Comparison of ENCODE assay signal across 20 cellular contexts in genomic region chr18:79434611-79435010, GRCh38. TPM values are rescaled to one million over a fixed set of nuclear protein-coding genes. Genes with fewer than 3 reads are reported as not detected.
DNase-seq lines count a peak whose midpoint lies in the region; ATAC-seq and TF ChIP-seq lines count a peak whose summit lies in the region.
"Had no signal": no experiment of that assay in that cellular context is flagged by ENCODE, and none has a peak within 500 bp of the region (broad histone marks: within the 10 kb centered on the region; RNA-seq: fewer than 3 reads in every experiment).

No MANE protein-coding gene starts in this region.

- DNase-seq in CD4-positive, CD25-positive, alpha-beta regulatory T cell: no peak
- DNase-seq in DMS79 treated with DMSO at 0.1 percent for 48 hours (lab: John Stamatoyannopoulos, UW): peak; percentile 57
- DNase-seq in NCI-H524 (lab: John Stamatoyannopoulos, UW): peak; percentile 17 to 60
- peak; percentile 33 for DNase-seq in astrocyte of the hippocampus (ENCODE audit: low read depth, low spot score)
- no peak for DNase-seq in cerebellar cortex (ENCODE audit: low spot score)
- DNase-seq in activated CD8-positive, alpha-beta T cell treated with anti-CD3 and anti-CD28 coated beads for 36 hours: no peak
- DNase-seq in left lung: no peak
- DNase-seq: Calu3; erythroblast; mesenchymal stem cell; NCI-H510A; posterior cingulate gyrus; stimulated activated CD4-positive, alpha-beta T cell treated with anti-CD3 and anti-CD28 coated beads, Interleukin-4, amount 100 ng/mL, for 1 hour had no signal

- TF ChIP-seq CTCF in activated CD8-positive, alpha-beta T cell treated with anti-CD3 and anti-CD28 coated beads for 36 hours (IDR thresholded peaks at IDR 0.05): no peak
- no peak for TF ChIP-seq CTCF in left lung (IDR thresholded peaks at IDR 0.05)

- H3K4me3 ChIP-seq in CD4-positive, CD25-positive, alpha-beta regulatory T cell (ENCODE audit: low read depth, low read length): no peak overlapping the region
- H3K4me3 ChIP-seq in left lung: no peak overlapping the region
- H3K4me3 ChIP-seq: SK-N-MC, suprapubic skin had no signal

- CTCF ChIA-PET in activated CD8-positive, alpha-beta T cell treated with anti-CD3 and anti-CD28 coated beads for 36 hours (lab: Charles Lee): interaction anchor here (1.2 kb wide), 1 partner anchor 96 kb away, joined by 3 read pairs; no protein-coding TSS in a partner anchor

- peak overlapping the region in 2 of 3 donors; percentile 59 to 82 for H3K27ac Mint-ChIP-seq in CD4-positive, CD25-positive, alpha-beta regulatory T cell
- no peak overlapping the region for H3K27ac Mint-ChIP-seq in activated CD8-positive, alpha-beta T cell treated with anti-CD3 and anti-CD28 coated beads for 36 hours
- H3K27ac Mint-ChIP-seq: natural killer cell treated with Interleukin-12 subunit alpha and Interleukin-12 subunit beta and Interleukin-15 and Interleukin-18, amount 100 ng/mL, for 72 hours had no signal

- H3K4me3 Mint-ChIP-seq in CD4-positive, CD25-positive, alpha-beta regulatory T cell: peak overlapping the region in 2 of 4 donors; percentile 21 to 55
- no peak overlapping the region for H3K4me3 Mint-ChIP-seq in activated CD8-positive, alpha-beta T cell treated with anti-CD3 and anti-CD28 coated beads for 36 hours
- H3K4me3 Mint-ChIP-seq: activated naive CD4-positive, alpha-beta T cell treated with anti-CD3 and anti-CD28 coated beads, Interleukin-2, amount 50 U/mL, for 24 hours; natural killer cell treated with Interleukin-12 subunit alpha and Interleukin-12 subunit beta and Interleukin-15 and Interleukin-18, amount 100 ng/mL, for 72 hours had no signal

- H3K36me3 ChIP-seq in CD4-positive, CD25-positive, alpha-beta regulatory T cell (ENCODE audit: control insufficient read depth, insufficient read depth, low read length): peaks cover 35% of the 10 kb centered on the region
- peaks cover 0 to 33% of the 10 kb centered on the region in 2 donors for H3K36me3 ChIP-seq in left lung

- H3K9me3 Mint-ChIP-seq in CD4-positive, CD25-positive, alpha-beta regulatory T cell: no peaks in the 10 kb centered on the region
- H3K9me3 Mint-ChIP-seq in activated CD8-positive, alpha-beta T cell treated with anti-CD3 and anti-CD28 coated beads for 36 hours: no peaks in the 10 kb centered on the region
- H3K9me3 Mint-ChIP-seq: activated naive CD4-positive, alpha-beta T cell treated with anti-CD3 and anti-CD28 coated beads, Interleukin-2, amount 50 U/mL, for 24 hours; natural killer cell treated with Interleukin-12 subunit alpha and Interleukin-12 subunit beta and Interleukin-15 and Interleukin-18, amount 100 ng/mL, for 72 hours had no signal

- H3K36me3 Mint-ChIP-seq in CD4-positive, CD25-positive, alpha-beta regulatory T cell: peaks cover 8% of the 10 kb centered on the region
- peaks cover 49% of the 10 kb centered on the region for H3K36me3 Mint-ChIP-seq in activated CD8-positive, alpha-beta T cell treated with anti-CD3 and anti-CD28 coated beads for 36 hours (ENCODE audit: low read depth)
- H3K36me3 Mint-ChIP-seq: natural killer cell treated with Interleukin-12 subunit alpha and Interleukin-12 subunit beta and Interleukin-15 and Interleukin-18, amount 100 ng/mL, for 72 hours had no signal

- intact Hi-C loops in activated CD8-positive, alpha-beta T cell treated with anti-CD3 and anti-CD28 coated beads for 36 hours (cut with micrococcal nuclease): loop anchor here (5.0 kb wide), 1 partner anchor 32 kb away; no protein-coding TSS in a partner anchor
- intact Hi-C loops in left lung (cut with DNase I): no loop called here

- peaks cover 0 to 53% (median 14%) of the 10 kb centered on the region in 4 donors for H3K4me1 Mint-ChIP-seq in CD4-positive, CD25-positive, alpha-beta regulatory T cell
- H3K4me1 Mint-ChIP-seq in activated CD8-positive, alpha-beta T cell treated with anti-CD3 and anti-CD28 coated beads for 36 hours (ENCODE audit: low read depth): peaks cover 48% of the 10 kb centered on the region

- H3K27me3 Mint-ChIP-seq in CD4-positive, CD25-positive, alpha-beta regulatory T cell: no peaks in the 10 kb centered on the region
- H3K27me3 Mint-ChIP-seq in activated CD8-positive, alpha-beta T cell treated with anti-CD3 and anti-CD28 coated beads for 36 hours: no peaks in the 10 kb centered on the region
- H3K27me3 Mint-ChIP-seq: activated naive CD4-positive, alpha-beta T cell treated with anti-CD3 and anti-CD28 coated beads, Interleukin-2, amount 50 U/mL, for 24 hours; natural killer cell treated with Interleukin-12 subunit alpha and Interleukin-12 subunit beta and Interleukin-15 and Interleukin-18, amount 100 ng/mL, for 72 hours had no signal

- H3K9me3 ChIP-seq in CD4-positive, CD25-positive, alpha-beta regulatory T cell (ENCODE audit: control insufficient read depth in 2 of 2, low read length in 2 of 2): no peaks in the 10 kb centered on the region
- no peaks in the 10 kb centered on the region for H3K9me3 ChIP-seq in left lung
- H3K9me3 ChIP-seq: suprapubic skin had no signal

- no peaks in the 10 kb centered on the region for H3K27me3 ChIP-seq in CD4-positive, CD25-positive, alpha-beta regulatory T cell (ENCODE audit: control insufficient read depth, insufficient read depth, low read length)
- no peaks in the 10 kb centered on the region for H3K27me3 ChIP-seq in left lung
- H3K27me3 ChIP-seq: suprapubic skin had no signal

- POLR2A ChIA-PET in activated CD8-positive, alpha-beta T cell treated with anti-CD3 and anti-CD28 coated beads for 36 hours (lab: Charles Lee): interaction anchor here (1.0 to 2.3 kb wide), 3 partner anchors 13 to 89 kb away, joined by 3 to 10 read pairs (median 9); partner anchors contain the start of gene NFATC1

- no peak for ATAC-seq in CD4-positive, CD25-positive, alpha-beta regulatory T cell (ENCODE audit: low read depth in 2 of 2)
- ATAC-seq in HG03439 (IDR thresholded peaks at IDR 0.05; ENCODE audit: unreplicated experiment) (no peak), left lung (no peak)
- ATAC-seq in activated CD8-positive, alpha-beta T cell treated with anti-CD3 and anti-CD28 coated beads for 36 hours: no peak
- ATAC-seq: natural killer cell treated with Interleukin-12 subunit alpha and Interleukin-12 subunit beta and Interleukin-15 and Interleukin-18, amount 100 ng/mL, for 72 hours; Panc1 had no signal

- H3K4me1 ChIP-seq in CD4-positive, CD25-positive, alpha-beta regulatory T cell (ENCODE audit: control insufficient read depth, insufficient read depth, low read length, poor library complexity, severe bottlenecking): peaks cover 17% of the 10 kb centered on the region
- H3K4me1 ChIP-seq in left lung: no peaks in the 10 kb centered on the region

- H3K27ac ChIP-seq in CD4-positive, CD25-positive, alpha-beta regulatory T cell (ENCODE audit: insufficient read depth, low read length, poor library complexity, severe bottlenecking): no peak overlapping the region
- no peak overlapping the region for H3K27ac ChIP-seq in left lung
- H3K27ac ChIP-seq: SK-N-MC, suprapubic skin had no signal

RNA-seq across cellular contexts. Expression of gene NFATC1, which starts 38.9 kb away (rescaled TPM):
- total RNA-seq in CD4-positive, CD25-positive, alpha-beta regulatory T cell: 64.7 TPM
- 10 to 100 TPM; 13.1 to 23.8 (median 19.2) TPM for polyA plus RNA-seq in CD4-positive, CD25-positive, alpha-beta regulatory T cell
- total RNA-seq in activated CD8-positive, alpha-beta T cell treated with anti-CD3 and anti-CD28 coated beads for 36 hours: 10 to 100 TPM; 97.2 to 98.3 TPM
- total RNA-seq in left lung: 10 to 100 TPM; 16.0 to 17.1 TPM
- total RNA-seq: HT-29 had no signal

Comparison
In these comparisons a context has a peak if more than half of its experiments do, and no peak if none do; other contexts are left out.
1. DNase-seq: peak in DMS79 treated with DMSO at 0.1 percent for 48 hours (single experiment), NCI-H524 (2 of 2) and astrocyte of the hippocampus (single experiment); none in CD4-positive, CD25-positive, alpha-beta regulatory T cell (0 of 3), cerebellar cortex (single experiment), activated CD8-positive, alpha-beta T cell treated with anti-CD3 and anti-CD28 coated beads for 36 hours (single experiment) and left lung (0 of 2).